In genomic region chr12:102675672-102676071, GRCh38 we compare ENCODE assay signal across 26 cellular contexts.
DNase-seq lines count a peak whose midpoint lies in the region; ATAC-seq lines count a peak whose summit lies in the region.
"Had no signal": no experiment of that assay in that cellular context is flagged by ENCODE, and none has a peak within 500 bp of the region (broad histone marks: within the 10 kb centered on the region; RNA-seq: fewer than 3 reads in every experiment).

No MANE protein-coding gene starts in this region.

- DNase-seq in EL (peak; percentile 70), LHCN-M2 (ENCODE audit: low read depth) (peak; percentile 5), amniotic epithelial cell (ENCODE audit: low read depth) (peak; percentile 9), iris pigment epithelial cell (ENCODE audit: low read depth) (peak; percentile 3), NCI-H2196 treated with DMSO at 0.1 percent for 48 hours (lab: John Stamatoyannopoulos, UW; ENCODE audit: unreplicated experiment) (no peak), NCI-H345 (lab: John Stamatoyannopoulos, UW) (no peak)
- no peak for DNase-seq in effector CD8-positive, alpha-beta T cell (lab: John Stamatoyannopoulos, UW)
- DNase-seq: activated CD4-positive, alpha-beta T cell treated with anti-CD3 and anti-CD28 coated beads, Interleukin-2, amount 50 U/mL, for 1 hour; activated gamma-delta T cell; activated naive CD8-positive, alpha-beta T cell treated with anti-CD3 and anti-CD28 coated beads for 36 hours; activated T-cell treated with anti-CD3 and anti-CD28 coated beads, Interleukin-2, amount 50 U/mL, for 24 hours; cerebellar nuclear complex; DMS53; dorsolateral prefrontal cortex; GF-D8; hypothalamus; Kasumi-1; mammary epithelial cell; NCI-H1092; NCI-H1694; NCI-H510A; nephron progenitor cell; stimulated activated naive B cell treated with anti-CD40 and anti-IgM and Interleukin-4, amounts not matched to agents 10 μg/mL and 1 μg/mL and 100 μg/mL, for 72 hours; T-helper 1 cell had no signal

- no peak for ATAC-seq in HG02623 (IDR thresholded peaks at IDR 0.05; ENCODE audit: unreplicated experiment)
- ATAC-seq: stimulated activated naive B cell treated with anti-CD40 and anti-IgM and Interleukin-4, amounts not matched to agents 10 μg/mL and 1 μg/mL and 100 μg/mL, for 72 hours; WTC11 had no signal

Comparison
In these comparisons a context has a peak if more than half of its experiments do, and no peak if none do; other contexts are left out.
1. DNase-seq: peak in EL (single experiment), LHCN-M2 (single experiment), amniotic epithelial cell (single experiment) and iris pigment epithelial cell (single experiment); none in effector CD8-positive, alpha-beta T cell (single experiment), NCI-H2196 treated with DMSO at 0.1 percent for 48 hours (single experiment) and NCI-H345 (single experiment).